In the genomic region with DNA sequence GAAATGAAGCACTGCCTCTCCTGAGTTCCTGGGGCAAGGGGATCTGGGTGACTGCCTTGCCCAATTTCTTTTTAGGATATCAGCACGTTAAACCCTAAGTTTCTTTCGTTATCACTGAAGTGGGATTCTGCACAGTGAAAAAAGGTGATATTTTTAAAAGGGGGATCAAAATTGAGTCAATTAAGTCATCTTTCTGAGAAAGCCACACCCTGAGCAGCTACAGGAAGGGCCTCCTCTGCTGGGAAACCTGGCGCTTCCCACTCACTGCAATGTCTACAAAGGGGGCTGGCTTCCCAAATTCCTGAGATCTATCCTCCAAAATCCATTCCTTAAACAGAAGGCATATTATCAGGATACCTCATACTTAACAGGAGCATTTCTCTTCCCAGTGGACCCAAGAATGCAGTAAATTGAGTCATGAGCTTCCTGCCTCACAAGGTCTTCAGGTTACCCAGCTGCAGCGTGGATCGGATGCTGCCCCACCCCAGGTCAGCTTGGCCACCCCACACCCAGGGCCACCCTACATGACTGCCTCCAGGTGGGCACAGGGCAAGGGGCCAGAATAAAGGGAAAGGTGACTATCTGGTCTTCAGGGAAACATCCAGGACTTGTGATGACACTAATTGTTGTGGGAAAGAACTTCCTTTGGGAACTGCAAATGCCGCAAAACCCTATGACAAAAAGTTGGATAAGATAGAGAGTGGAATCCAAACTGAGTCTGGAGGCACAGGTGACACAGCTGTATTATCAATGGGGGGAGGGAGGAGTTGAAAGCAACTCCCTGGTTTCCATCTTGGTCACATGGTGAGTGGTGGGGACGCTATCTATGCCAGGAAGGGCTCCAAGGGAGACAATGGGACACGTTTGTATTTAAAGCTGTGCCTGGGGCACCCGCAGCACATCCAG, we compare ENCODE assay signal across 26 cellular contexts. TPM values are rescaled to one million over a fixed set of nuclear protein-coding genes. Genes with fewer than 3 reads are reported as not detected.
DNase-seq lines count a peak whose midpoint lies in the region; ATAC-seq, FAIRE-seq and TF ChIP-seq lines count a peak whose summit lies in the region.
"Had no signal": no experiment of that assay in that cellular context is flagged by ENCODE, and none has a peak within 500 bp of the region (broad histone marks: within the 10 kb centered on the region; RNA-seq: fewer than 3 reads in every experiment).

No MANE protein-coding gene starts in this region.

- no peaks in the 10 kb centered on the region for H3F3A ChIP-seq in Loucy (ENCODE audit: low read depth)

- H2AK5ac ChIP-seq in H1 (ENCODE audit: low read depth, low read length) (no peak overlapping the region), neuronal stem cell (ENCODE audit: low read depth, low read length) (no peak overlapping the region)

- H3K36me3 Mint-ChIP-seq in activated naive CD8-positive, alpha-beta T cell treated with anti-CD3 and anti-CD28 coated beads, Interleukin-2, amount 10 ng/mL, durations not matched to agents 7 days and 5 days, result no peaks in the 10 kb centered on the region
- H3K36me3 Mint-ChIP-seq in activated naive CD8-positive, alpha-beta T cell treated with anti-CD3 and anti-CD28 coated beads, Interleukin-2, amount 50 U/mL, for 24 hours (ENCODE audit: low read depth), result no peaks in the 10 kb centered on the region
- H3K36me3 Mint-ChIP-seq: IgD-negative memory B cell had no signal

- 77% methylated on average over 8 of the region's 9 CpGs; no CpG with 5 or more reads in 1 of the 2 experiments for WGBS in H1 (ENCODE audit: extremely low coverage in 1 of 2, insufficient coverage in 1 of 2, insufficient read length in 1 of 2, insufficient replicate concordance in 2 of 2, low coverage in 1 of 2, low lambda C conversion rate in 2 of 2, missing lambda C conversion rate in 1 of 2), 2 experiments
- WGBS in neuronal stem cell (ENCODE audit: extremely low coverage in 2 of 2, insufficient read length in 2 of 2, insufficient replicate concordance in 1 of 2), 2 donors, result no CpG with 5 or more reads among the region's 9 CpGs

- no peak for TF ChIP-seq POLR2A in H1 (IDR thresholded peaks at IDR 0.05; ENCODE audit: control extremely low read depth in 1 of 2, low read depth in 2 of 2, low read length in 2 of 2)

- no peaks in the 10 kb centered on the region for H3K9me3 Mint-ChIP-seq in activated naive CD8-positive, alpha-beta T cell treated with anti-CD3 and anti-CD28 coated beads, Interleukin-2, amount 10 ng/mL, durations not matched to agents 7 days and 5 days
- H3K9me3 Mint-ChIP-seq in activated naive CD8-positive, alpha-beta T cell treated with anti-CD3 and anti-CD28 coated beads, Interleukin-2, amount 50 U/mL, for 24 hours, result no peaks in the 10 kb centered on the region
- H3K9me3 Mint-ChIP-seq: activated T-cell treated with anti-CD3 and anti-CD28 coated beads, Interleukin-2, amount 50 U/mL, for 24 hours; central memory CD8-positive, alpha-beta T cell; IgD-negative memory B cell had no signal

- no peak overlapping the region for H3K4ac ChIP-seq in H1 (replicated peaks; ENCODE audit: insufficient read length, low read depth, low read length)
- H3K4ac ChIP-seq in neuronal stem cell (ENCODE audit: low read length), result no peak overlapping the region

- H4K91ac ChIP-seq in H1 (replicated peaks; ENCODE audit: insufficient read length, low read length) (no peak overlapping the region), neuronal stem cell (ENCODE audit: low read depth, low read length, poor library complexity) (no peak overlapping the region)

- H2AFZ ChIP-seq in Loucy (ENCODE audit: low read length), result no peak overlapping the region
- no peak overlapping the region for H2AFZ ChIP-seq in H1 (ENCODE audit: low read length)
- H2AFZ ChIP-seq in neuronal stem cell (ENCODE audit: low read length), result no peak overlapping the region
- H2AFZ ChIP-seq: GM23248 had no signal

- no peak overlapping the region for H2BK12ac ChIP-seq in H1 (ENCODE audit: low read depth, low read length)
- H2BK12ac ChIP-seq in neuronal stem cell (ENCODE audit: low read length), result no peak overlapping the region

- no peak for FAIRE-seq in H1 (lab: Jason Lieb, UNC)
- FAIRE-seq: frontal cortex, G401.6, islet of Langerhans had no signal

- H3K27me3 ChIP-seq in Loucy (ENCODE audit: insufficient read depth, low read length, poor library complexity, severe bottlenecking) (no peaks in the 10 kb centered on the region), H1 (replicated peaks in 1 of 4; ENCODE audit: control insufficient read depth in 3 of 4, extremely low read depth in 1 of 4, insufficient read depth in 3 of 4, low read length in 3 of 4) (peaks cover 0 to 8% (median 1%) of the 10 kb centered on the region in 4 experiments; a peak in 3 of 7 replicates), neuronal stem cell (ENCODE audit: control insufficient read depth in 3 of 3, insufficient read depth in 3 of 3, low read depth in 1 of 3, low read length in 3 of 3) (no peaks in the 10 kb centered on the region), left lung (peaks cover 0 to 28% of the 10 kb centered on the region in 2 donors)
- H3K27me3 ChIP-seq: MG63, thyroid gland had no signal

- H3K4me1 ChIP-seq in Loucy (ENCODE audit: insufficient read depth, low read length, poor library complexity, severe bottlenecking) (peaks cover 12% of the 10 kb centered on the region), H1 (replicated peaks in 1 of 4; ENCODE audit: control insufficient read depth in 3 of 4, insufficient read depth in 4 of 4, low read length in 3 of 4) (peaks cover 1 to 5% (median 2%) of the 10 kb centered on the region in 4 experiments; a peak in 5 of 7 replicates), neuronal stem cell (ENCODE audit: control insufficient read depth in 2 of 2, insufficient read depth in 1 of 2, low read depth in 1 of 2, low read length in 2 of 2) (peaks cover 11 to 21% of the 10 kb centered on the region in 2 donors), left lung (peaks cover 0 to 14% of the 10 kb centered on the region in 2 donors)

- no peak for TF ChIP-seq RAD21 in H1 (IDR thresholded peaks at IDR 0.05 in 1 of 2, conservative IDR thresholded peaks at IDR 0.05 in 1 of 2; ENCODE audit: low read depth in 2 of 2, low read length in 2 of 2)

- H3K9ac ChIP-seq in Loucy (ENCODE audit: low read depth, low read length, poor library complexity, severe bottlenecking) (no peak overlapping the region), H1 (replicated peaks in 1 of 4; ENCODE audit: extremely low read depth in 1 of 4, low read depth in 3 of 4, low read length in 3 of 4) (no peak overlapping the region), neuronal stem cell (ENCODE audit: low read depth, low read length, poor library complexity) (no peak overlapping the region)
- H3K9ac ChIP-seq: GM23248 had no signal

- no peaks in the 10 kb centered on the region for H4K20me1 ChIP-seq in Loucy (ENCODE audit: insufficient read depth, low read length, poor library complexity, severe bottlenecking)
- H4K20me1 ChIP-seq in H1 (replicated peaks in 1 of 2; ENCODE audit: control insufficient read depth in 1 of 2, insufficient read depth in 2 of 2, low read length in 2 of 2), result peaks cover 0 to 13% of the 10 kb centered on the region in 2 experiments

- H3K27ac ChIP-seq in H1 (ENCODE audit: low read depth, low read length) (no peak overlapping the region), neuronal stem cell (replicated peaks; ENCODE audit: low read length) (no peak overlapping the region), left lung (no peak overlapping the region)
- H3K27ac ChIP-seq: epithelial cell of prostate, GM23248, neutrophil, thyroid gland had no signal

- no peak for TF ChIP-seq EP300 in H1 (IDR thresholded peaks at IDR 0.05; ENCODE audit: borderline replicate concordance in 1 of 2, low read depth in 2 of 2, low read length in 2 of 2)

- CTCF ChIA-PET in H1 (lab: Charles Lee; ENCODE audit: partially characterized antibody), result interaction anchor here (1.2 to 1.6 kb wide), 2 partner anchors 43 to 47 kb away, joined by 3 to 5 read pairs; no protein-coding TSS in a partner anchor

- intact Hi-C loops in left lung (cut with DNase I), result no loop called here

- H3K23ac ChIP-seq in H1 (ENCODE audit: insufficient read length) (no peak overlapping the region), neuronal stem cell (ENCODE audit: low read depth, low read length, poor library complexity) (no peak overlapping the region)

- no peaks in the 10 kb centered on the region for H3K9me2 ChIP-seq in Loucy (replicated peaks; ENCODE audit: low read depth, low read length)

- H3K4me2 ChIP-seq in Loucy (ENCODE audit: low read depth, low read length, poor library complexity, severe bottlenecking) (peak overlapping the region; percentile 79), H1 (ENCODE audit: insufficient read depth in 1 of 2, low read depth in 2 of 2, low read length in 2 of 2) (no peak overlapping the region), neuronal stem cell (ENCODE audit: insufficient read depth, low read length, poor library complexity, severe bottlenecking) (no peak overlapping the region)
- H3K4me2 ChIP-seq: smooth muscle cell had no signal

- TF ChIP-seq CTCF in Loucy (conservative IDR thresholded peaks at IDR 0.05; ENCODE audit: low read length), result no peak
- no peak for TF ChIP-seq CTCF in H1 (IDR thresholded peaks at IDR 0.05; ENCODE audit: control extremely low read depth in 1 of 3, insufficient read depth in 1 of 3, low read depth in 1 of 3, low read length in 3 of 3)
- TF ChIP-seq CTCF in left lung (IDR thresholded peaks at IDR 0.05), result no peak

- H2BK20ac ChIP-seq in H1 (ENCODE audit: low read length), result no peak overlapping the region

- peaks cover 10% of the 10 kb centered on the region for H3K23me2 ChIP-seq in H1 (ENCODE audit: low read depth, low read length)

- no peak overlapping the region for H3K4me3 Mint-ChIP-seq in activated naive CD8-positive, alpha-beta T cell treated with anti-CD3 and anti-CD28 coated beads, Interleukin-2, amount 10 ng/mL, durations not matched to agents 7 days and 5 days
- no peak overlapping the region for H3K4me3 Mint-ChIP-seq in activated naive CD8-positive, alpha-beta T cell treated with anti-CD3 and anti-CD28 coated beads, Interleukin-2, amount 50 U/mL, for 24 hours
- H3K4me3 Mint-ChIP-seq: activated T-cell treated with anti-CD3 and anti-CD28 coated beads, Interleukin-2, amount 50 U/mL, for 24 hours; central memory CD8-positive, alpha-beta T cell had no signal

- H2BK5ac ChIP-seq in H1 (ENCODE audit: low read depth, low read length) (no peak overlapping the region), neuronal stem cell (ENCODE audit: low read length) (no peak overlapping the region)

- no peaks in the 10 kb centered on the region for H3K9me3 ChIP-seq in Loucy (ENCODE audit: insufficient read depth, low read depth, low read length)
- no peaks in the 10 kb centered on the region for H3K9me3 ChIP-seq in H1 (ENCODE audit: insufficient read depth in 2 of 2, low read depth in 1 of 2, low read length in 1 of 2)
- H3K9me3 ChIP-seq in neuronal stem cell (replicated peaks in 1 of 2; ENCODE audit: control insufficient read depth in 2 of 2, insufficient read depth in 1 of 2, low read depth in 1 of 2, low read length in 2 of 2), result no peaks in the 10 kb centered on the region
- H3K9me3 ChIP-seq in left lung, result no peaks in the 10 kb centered on the region
- H3K9me3 ChIP-seq: MG63, mucosa of descending colon, neutrophil, thyroid gland had no signal

- POLR2A ChIA-PET in activated naive CD8-positive, alpha-beta T cell treated with anti-CD3 and anti-CD28 coated beads, Interleukin-2, amount 10 ng/mL, durations not matched to agents 7 days and 5 days (lab: Charles Lee), result no interaction called here
- POLR2A ChIA-PET in H1 (lab: Charles Lee; ENCODE audit: partially characterized antibody), result no interaction called here

- H3K36me3 ChIP-seq in Loucy (ENCODE audit: insufficient read depth, low read length) (no peaks in the 10 kb centered on the region), H1 (ENCODE audit: control insufficient read depth in 2 of 4, insufficient read depth in 4 of 4, low read length in 3 of 4) (no peaks in the 10 kb centered on the region; a peak in 1 of 8 replicates), neuronal stem cell (replicated peaks in 1 of 2; ENCODE audit: control insufficient read depth in 2 of 2, insufficient read depth in 2 of 2, low read length in 2 of 2) (peaks cover 0 to 2% of the 10 kb centered on the region in 2 donors), left lung (no peaks in the 10 kb centered on the region)
- H3K36me3 ChIP-seq: MG63, neutrophil, thyroid gland had no signal

- H4K5ac ChIP-seq in H1 (ENCODE audit: insufficient read length, low read depth, low read length), result no peak overlapping the region

- peaks cover 28% of the 10 kb centered on the region for H3K27me3 Mint-ChIP-seq in activated naive CD8-positive, alpha-beta T cell treated with anti-CD3 and anti-CD28 coated beads, Interleukin-2, amount 10 ng/mL, durations not matched to agents 7 days and 5 days
- H3K27me3 Mint-ChIP-seq in activated naive CD8-positive, alpha-beta T cell treated with anti-CD3 and anti-CD28 coated beads, Interleukin-2, amount 50 U/mL, for 24 hours, result peaks cover 9% of the 10 kb centered on the region
- H3K27me3 Mint-ChIP-seq: central memory CD8-positive, alpha-beta T cell had no signal

- H3K27ac Mint-ChIP-seq in activated naive CD8-positive, alpha-beta T cell treated with anti-CD3 and anti-CD28 coated beads, Interleukin-2, amount 10 ng/mL, durations not matched to agents 7 days and 5 days, result peak overlapping the region; percentile 66
- H3K27ac Mint-ChIP-seq in activated naive CD8-positive, alpha-beta T cell treated with anti-CD3 and anti-CD28 coated beads, Interleukin-2, amount 50 U/mL, for 24 hours, result no peak overlapping the region
- H3K27ac Mint-ChIP-seq: activated T-cell treated with anti-CD3 and anti-CD28 coated beads, Interleukin-2, amount 50 U/mL, for 24 hours; IgD-negative memory B cell had no signal

- DNase-seq in activated naive CD8-positive, alpha-beta T cell treated with anti-CD3 and anti-CD28 coated beads, Interleukin-2, amount 10 ng/mL, durations not matched to agents 7 days and 5 days, result no peak
- no peak for DNase-seq in activated naive CD8-positive, alpha-beta T cell treated with anti-CD3 and anti-CD28 coated beads, Interleukin-2, amount 50 U/mL, for 24 hours
- DNase-seq in H1 (ENCODE audit: low read depth in 1 of 2, low spot score in 2 of 2) (no peak), neuronal stem cell (ENCODE audit: low spot score) (no peak), left lung (no peak), pons (ENCODE audit: low spot score) (no peak)
- no peak for DNase-seq in stimulated activated CD4-positive, alpha-beta T cell treated with anti-CD3 and anti-CD28 coated beads, Interleukin-4, amount 100 ng/mL, for 4 hours
- DNase-seq: activated naive CD4-positive, alpha-beta T cell treated with Interleukin-2 at 50 U/mL for 16 hours; activated T-cell treated with anti-CD3 and anti-CD28 coated beads, Interleukin-2, amount 50 U/mL, for 24 hours; anterior cingulate cortex; GM23248; hypothalamus; MG63; mucosa of descending colon; NCI-H2171 treated with DMSO at 0.1 percent for 48 hours; stimulated activated naive CD4-positive, alpha-beta T cell treated with Interleukin-2 at 50 U/mL for 16 hours; thyroid gland had no signal

- ATAC-seq in activated naive CD8-positive, alpha-beta T cell treated with anti-CD3 and anti-CD28 coated beads, Interleukin-2, amount 10 ng/mL, durations not matched to agents 7 days and 5 days (ENCODE audit: low read depth), result no peak
- no peak for ATAC-seq in activated naive CD8-positive, alpha-beta T cell treated with anti-CD3 and anti-CD28 coated beads, Interleukin-2, amount 50 U/mL, for 24 hours
- no peak for ATAC-seq in left lung
- ATAC-seq: mucosa of descending colon had no signal

- no peak overlapping the region for H3K56ac ChIP-seq in H1 (replicated peaks; ENCODE audit: insufficient read length, low read depth, low read length)

- H3K14ac ChIP-seq in H1 (ENCODE audit: insufficient read length) (no peak overlapping the region), neuronal stem cell (ENCODE audit: low read length) (no peak overlapping the region)

- peaks cover 27% of the 10 kb centered on the region for H3K4me1 Mint-ChIP-seq in activated naive CD8-positive, alpha-beta T cell treated with anti-CD3 and anti-CD28 coated beads, Interleukin-2, amount 10 ng/mL, durations not matched to agents 7 days and 5 days
- peaks cover 2% of the 10 kb centered on the region for H3K4me1 Mint-ChIP-seq in activated naive CD8-positive, alpha-beta T cell treated with anti-CD3 and anti-CD28 coated beads, Interleukin-2, amount 50 U/mL, for 24 hours
- H3K4me1 Mint-ChIP-seq: central memory CD8-positive, alpha-beta T cell had no signal

- H3K79me2 ChIP-seq in Loucy (ENCODE audit: insufficient read depth, low read length) (no peaks in the 10 kb centered on the region), H1 (ENCODE audit: control insufficient read depth in 1 of 2, insufficient read depth in 2 of 2, low read length in 2 of 2) (peaks cover 0 to 7% of the 10 kb centered on the region in 2 experiments; a peak in 1 of 4 replicates)

- H3K4me3 ChIP-seq in Loucy (ENCODE audit: low read length, poor library complexity, severe bottlenecking), result no peak overlapping the region
- H3K4me3 ChIP-seq in H1 (ENCODE audit: extremely low read depth in 1 of 4, insufficient read depth in 2 of 4, low read depth in 3 of 4, low read length in 4 of 4), result no peak overlapping the region
- no peak overlapping the region for H3K4me3 ChIP-seq in neuronal stem cell (ENCODE audit: low read length in 2 of 2)
- no peak overlapping the region for H3K4me3 ChIP-seq in left lung
- H3K4me3 ChIP-seq: GM23248, mucosa of descending colon, smooth muscle cell, thyroid gland had no signal

- H4K8ac ChIP-seq in H1 (ENCODE audit: extremely low read depth, insufficient read depth, low read length) (peak overlapping the region; percentile 51; the same call in 1 of the 2 replicates), neuronal stem cell (ENCODE audit: low read depth, low read length) (no peak overlapping the region)

- H3K79me1 ChIP-seq in H1 (ENCODE audit: low read depth, low read length) (peaks cover 7% of the 10 kb centered on the region), neuronal stem cell (ENCODE audit: low read depth, low read length) (peaks cover 12% of the 10 kb centered on the region)

- H2BK15ac ChIP-seq in H1 (ENCODE audit: low read length), result no peak overlapping the region
- no peak overlapping the region for H2BK15ac ChIP-seq in neuronal stem cell (ENCODE audit: low read length)

- H3K18ac ChIP-seq in H1 (ENCODE audit: extremely low read depth, low read length), result no peak overlapping the region
- peak overlapping the region; percentile 33 for H3K18ac ChIP-seq in neuronal stem cell (ENCODE audit: low read length)

- H2BK120ac ChIP-seq in H1 (replicated peaks; ENCODE audit: low read depth, low read length) (no peak overlapping the region), neuronal stem cell (ENCODE audit: low read depth, low read length) (no peak overlapping the region)

RNA-seq across cellular contexts. Expression of a gene that starts 42.4 kb away (rescaled TPM):
- under 1 TPM; 0.08 to 0.14 TPM for total RNA-seq in activated naive CD8-positive, alpha-beta T cell treated with anti-CD3 and anti-CD28 coated beads, Interleukin-2, amount 10 ng/mL, durations not matched to agents 7 days and 5 days
- total RNA-seq in H1 (2021; fragmentation: NEBNext Ultra II Directional; extraction: Animal tissue kit (Norgen Biotek cat#: 25700)), result 4.0 and 4.3 TPM in 2 replicates
- polyA plus RNA-seq in H1 (2011; rRNA removed), result 2.7 and 5.4 TPM in 2 replicates
- polyA plus RNA-seq in H1 (2011; cell fraction: cytosol; rRNA removed), result 3.3 TPM
- 4.9 TPM for polyA plus RNA-seq in H1 (2011; cell fraction: nucleus; rRNA removed)
- 2.2 to 3.4 TPM (median 2.9 TPM) in 4 replicates for polyA plus RNA-seq in H1 (2012, experiment 1 of 2)
- polyA plus RNA-seq in H1 (2012, experiment 2 of 2), result 2.7 TPM
- polyA plus RNA-seq in H1 (2013, experiment 1 of 2), result 5.8 TPM
- polyA plus RNA-seq in H1 (2013, experiment 2 of 2), result 6.1 TPM
- polyA minus RNA-seq in H1 (2011; rRNA and poly(A)+ RNA removed), result 3.7 and 4.4 TPM in 2 replicates
- 3.7 TPM for polyA minus RNA-seq in H1 (2011; cell fraction: cytosol; rRNA and poly(A)+ RNA removed)
- 3.0 TPM for polyA minus RNA-seq in H1 (2011; cell fraction: nucleus; rRNA and poly(A)+ RNA removed)
- polyA plus RNA-seq in neuronal stem cell (2013, experiment 1 of 2), result 14.0 TPM
- polyA plus RNA-seq in neuronal stem cell (2013, experiment 2 of 2), result 13.8 TPM
- total RNA-seq in left lung, result 10 to 100 TPM; 11.5 to 11.8 TPM
- polyA plus RNA-seq: IgD-negative memory B cell had no signal
